9 cellular contexts compared by ENCODE assay signal in the genomic region with DNA sequence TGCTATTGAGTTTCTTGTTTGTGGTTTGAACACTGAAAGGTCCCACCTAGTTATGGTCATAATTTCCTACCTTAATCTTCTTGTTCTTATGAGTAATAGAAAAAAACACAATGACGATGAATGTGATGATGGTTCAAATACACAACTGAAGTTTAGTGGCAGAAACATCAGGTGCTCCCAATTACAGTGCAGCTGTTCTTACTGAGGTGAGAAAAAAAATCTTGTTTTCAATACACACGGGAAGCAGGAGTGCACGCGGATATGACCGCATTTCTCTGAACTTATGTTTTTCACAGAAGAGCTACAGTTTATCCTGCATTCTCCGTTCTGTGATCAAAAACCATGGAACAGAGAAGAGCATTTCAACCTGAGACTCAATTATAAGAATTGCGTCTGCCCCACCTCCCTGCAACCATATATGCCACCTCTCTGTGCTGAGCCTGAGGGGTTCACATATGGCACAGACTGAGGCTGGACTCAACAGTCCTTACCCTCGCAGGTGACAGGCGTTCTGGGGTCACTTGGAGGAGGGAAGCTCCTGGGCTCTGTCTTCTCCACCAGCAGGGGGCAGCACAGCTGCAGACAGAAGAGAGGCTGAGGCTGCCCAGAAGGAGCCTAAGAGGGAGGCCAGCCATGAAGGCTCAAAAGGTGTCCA.
DNase-seq lines count a peak whose midpoint lies in the region; ATAC-seq and TF ChIP-seq lines count a peak whose summit lies in the region.
"Had no signal": no experiment of that assay in that cellular context is flagged by ENCODE, and none has a peak within 500 bp of the region (broad histone marks: within the 10 kb centered on the region; RNA-seq: fewer than 3 reads in every experiment).

No MANE protein-coding gene starts in this region.

- no peaks in the 10 kb centered on the region for H3K9me3 Mint-ChIP-seq in activated T-cell treated with anti-CD3 and anti-CD28 coated beads, Interleukin-2, amount 50 U/mL, for 4 hours

- peaks cover 46% of the 10 kb centered on the region for H3K4me1 Mint-ChIP-seq in activated T-cell treated with anti-CD3 and anti-CD28 coated beads, Interleukin-2, amount 50 U/mL, for 4 hours (ENCODE audit: low read depth)

- no peaks in the 10 kb centered on the region for H3K9me3 ChIP-seq in OCI-LY1 (ENCODE audit: low read length)
- no peaks in the 10 kb centered on the region for H3K9me3 ChIP-seq in prostate gland
- H3K9me3 ChIP-seq in vagina = no peaks in the 10 kb centered on the region

- no peak overlapping the region for H3K4me3 ChIP-seq in OCI-LY1 (ENCODE audit: low read depth, low read length, poor library complexity, severe bottlenecking)
- no peak overlapping the region for H3K4me3 ChIP-seq in prostate gland
- H3K4me3 ChIP-seq in vagina = no peak overlapping the region
- H3K4me3 ChIP-seq: skin epidermis had no signal

- H3K27ac ChIP-seq in OCI-LY1 (ENCODE audit: low read depth, low read length, poor library complexity, severe bottlenecking) (no peak overlapping the region), foreskin keratinocyte (no peak overlapping the region), prostate gland (no peak overlapping the region), vagina (no peak overlapping the region)

- 63% methylated on average over 9 of the region's 9 CpGs for WGBS in prostate gland

- H3K36me3 Mint-ChIP-seq in activated T-cell treated with anti-CD3 and anti-CD28 coated beads, Interleukin-2, amount 50 U/mL, for 4 hours (ENCODE audit: insufficient read depth) = no peaks in the 10 kb centered on the region

- H3K9ac ChIP-seq in OCI-LY1 (ENCODE audit: low read length) = no peak overlapping the region

- no peak for TF ChIP-seq POLR2A in prostate gland (IDR thresholded peaks at IDR 0.05)
- no peak for TF ChIP-seq POLR2A in vagina (IDR thresholded peaks at IDR 0.05)

- H3K79me2 ChIP-seq in OCI-LY1 (ENCODE audit: insufficient read depth, low read length) = no peaks in the 10 kb centered on the region

- H3F3A ChIP-seq in OCI-LY1 (ENCODE audit: insufficient read depth, low read length) = no peaks in the 10 kb centered on the region

- TF ChIP-seq CTCF in GM20000 (IDR thresholded peaks at IDR 0.05; ENCODE audit: extremely low read depth, missing control alignments) (peak; percentile 94), OCI-LY1 (IDR thresholded peaks at IDR 0.05; ENCODE audit: low read length) (peak; percentile 75), foreskin keratinocyte (conservative IDR thresholded peaks at IDR 0.05) (peak; percentile 71), prostate gland (IDR thresholded peaks at IDR 0.05) (peak in 3 of 4 experiments; percentile 23 to 48 (median 32)), vagina (IDR thresholded peaks at IDR 0.05) (peak in 2 of 3 experiments; percentile 18 to 38)

- H4K20me1 ChIP-seq in OCI-LY1 (ENCODE audit: insufficient read depth, low read length) = no peaks in the 10 kb centered on the region

- H2AFZ ChIP-seq in OCI-LY1 (ENCODE audit: low read length) = no peak overlapping the region

- peak; percentile 76 to 81 for ATAC-seq in activated T-cell treated with anti-CD3 and anti-CD28 coated beads, Interleukin-2, amount 50 U/mL, for 4 hours
- ATAC-seq in foreskin keratinocyte = peak; percentile 61

- intact Hi-C loops in prostate gland (cut with DNase I) (no loop called here), vagina (cut with DNase I) (no loop called here)

- H3K36me3 ChIP-seq in OCI-LY1 (ENCODE audit: insufficient read depth, low read length) (no peaks in the 10 kb centered on the region), prostate gland (no peaks in the 10 kb centered on the region), vagina (no peaks in the 10 kb centered on the region)

- H3K4me3 Mint-ChIP-seq in activated T-cell treated with anti-CD3 and anti-CD28 coated beads, Interleukin-2, amount 50 U/mL, for 4 hours = no peak overlapping the region

- H3K27me3 ChIP-seq in OCI-LY1 (ENCODE audit: insufficient read depth, low read length) (no peaks in the 10 kb centered on the region), foreskin keratinocyte (peaks cover 5% of the 10 kb centered on the region), prostate gland (replicated peaks; ENCODE audit: insufficient read depth) (no peaks in the 10 kb centered on the region), vagina (no peaks in the 10 kb centered on the region)

- no peak overlapping the region; the same call in 1 of the 2 replicates for H3K4me2 ChIP-seq in OCI-LY1 (ENCODE audit: low read length)

- no peaks in the 10 kb centered on the region for H3K9me2 ChIP-seq in OCI-LY1 (ENCODE audit: low read depth, low read length)

- no peaks in the 10 kb centered on the region for H3K27me3 Mint-ChIP-seq in activated T-cell treated with anti-CD3 and anti-CD28 coated beads, Interleukin-2, amount 50 U/mL, for 4 hours (ENCODE audit: low read depth)

- H3K4me1 ChIP-seq in OCI-LY1 (ENCODE audit: insufficient read depth, low read length, severe bottlenecking) = peaks cover 7% of the 10 kb centered on the region
- H3K4me1 ChIP-seq in foreskin keratinocyte = no peaks in the 10 kb centered on the region
- H3K4me1 ChIP-seq in prostate gland (replicated peaks) = no peaks in the 10 kb centered on the region
- no peaks in the 10 kb centered on the region for H3K4me1 ChIP-seq in vagina

- DNase-seq in AG08396 (ENCODE audit: low spot score) = peak; percentile 59
- DNase-seq in GM20000 (ENCODE audit: low spot score) = peak; percentile 76
- peak; percentile 66 for DNase-seq in activated T-cell treated with anti-CD3 and anti-CD28 coated beads, Interleukin-2, amount 50 U/mL, for 4 hours
- no peak for DNase-seq in foreskin keratinocyte
- DNase-seq in prostate gland (ENCODE audit: low spot score) = no peak
- DNase-seq in vagina (ENCODE audit: extremely low spot score in 2 of 2) = no peak
- DNase-seq in occipital lobe (lab: John Stamatoyannopoulos, UW) = no peak

Comparison
In these comparisons a context has a peak if more than half of its experiments do, and no peak if none do; other contexts are left out.
1. DNase-seq: peak in AG08396 (single experiment), GM20000 (single experiment) and activated T-cell treated with anti-CD3 and anti-CD28 coated beads, Interleukin-2, amount 50 U/mL, for 4 hours (single experiment); none in foreskin keratinocyte (0 of 2), prostate gland (single experiment), vagina (0 of 2) and occipital lobe (single experiment).
2. CTCF ChIP-seq: peak in every context shown above with its lines; median percentile 94 in GM20000; 75 in OCI-LY1; 71 in foreskin keratinocyte; 32 in prostate gland; 28 in vagina.